In genomic region chr15:72117448-72117697, GRCh38 we compare ENCODE assay signal across 8 cellular contexts. TPM values are rescaled to one million over a fixed set of nuclear protein-coding genes. Genes with fewer than 3 reads are reported as not detected.
DNase-seq lines count a peak whose midpoint lies in the region; ATAC-seq, FAIRE-seq and TF ChIP-seq lines count a peak whose summit lies in the region.

No MANE protein-coding gene starts in this region.

- dilution Hi-C loops in endothelial cell of umbilical vein (cut with MboI; ENCODE audit: extremely low pct_ligation_motif_present, low sequenced_read_pairs) = no loop called here

- ATAC-seq in GM18511 (IDR thresholded peaks at IDR 0.05; ENCODE audit: unreplicated experiment) (peak; percentile 67), HG02840 (IDR thresholded peaks at IDR 0.05; ENCODE audit: low FRiP score, unreplicated experiment) (peak; percentile 41)

- H3K27me3 Mint-ChIP-seq in stimulated activated naive CD8-positive, alpha-beta T cell treated with anti-CD3 and anti-CD28 coated beads, Interleukin-15, Interleukin-2, amounts not matched to agents 100 ng/mL and 50 ng/mL, for 24 hours = no peaks in the 10 kb centered on the region

- H3K4me2 ChIP-seq in endothelial cell of umbilical vein (ENCODE audit: insufficient read depth, low read length) = peak overlapping the region; percentile 91

- POLR2A ChIA-PET in endothelial cell of umbilical vein (lab: Charles Lee) = no interaction called here

- peak overlapping the region; percentile 59 for H2AFZ ChIP-seq in endothelial cell of umbilical vein (ENCODE audit: low read depth, low read length)

- no peaks in the 10 kb centered on the region for H3K9me1 ChIP-seq in endothelial cell of umbilical vein (replicated peaks; ENCODE audit: control insufficient read depth, extremely low read depth, insufficient read depth, low read length)

- H3K4me3 Mint-ChIP-seq in stimulated activated naive CD8-positive, alpha-beta T cell treated with anti-CD3 and anti-CD28 coated beads, Interleukin-15, Interleukin-2, amounts not matched to agents 100 ng/mL and 50 ng/mL, for 24 hours = peak overlapping the region; percentile 95

- FAIRE-seq in endothelial cell of umbilical vein (lab: Jason Lieb, UNC) = peak; percentile 71
- FAIRE-seq in D721Med (lab: Jason Lieb, UNC) = no peak

- H3K27ac ChIP-seq in endothelial cell of umbilical vein (ENCODE audit: insufficient read depth, low read depth, low read length) (peak overlapping the region; percentile 57), muscle layer of duodenum (ENCODE audit: low read length) (peak overlapping the region; percentile 91)

- H3K36me3 ChIP-seq in endothelial cell of umbilical vein (ENCODE audit: control insufficient read depth in 2 of 2, extremely low read depth in 1 of 2, insufficient read depth in 2 of 2, low read length in 2 of 2) = no peaks in the 10 kb centered on the region
- peaks cover 0 to 2% of the 10 kb centered on the region in 2 donors for H3K36me3 ChIP-seq in muscle layer of duodenum (ENCODE audit: control insufficient read depth in 1 of 2, insufficient read depth in 2 of 2, low read length in 2 of 2)

- no peaks in the 10 kb centered on the region for H4K20me1 ChIP-seq in endothelial cell of umbilical vein (replicated peaks; ENCODE audit: control insufficient read depth, extremely low read depth, insufficient read depth, low read length)

- H3K4me3 ChIP-seq in endothelial cell of umbilical vein (replicated peaks in 1 of 3; ENCODE audit: insufficient read depth in 1 of 3, low read depth in 1 of 3, low read length in 3 of 3) (peak overlapping the region; percentile 62 to 93 (median 84)), muscle layer of duodenum (ENCODE audit: low read depth in 1 of 2, low read length in 2 of 2) (peak overlapping the region; percentile 70 to 97)

- H3K9me3 Mint-ChIP-seq in stimulated activated naive CD8-positive, alpha-beta T cell treated with anti-CD3 and anti-CD28 coated beads, Interleukin-15, Interleukin-2, amounts not matched to agents 100 ng/mL and 50 ng/mL, for 24 hours = no peaks in the 10 kb centered on the region

- CTCF ChIA-PET in endothelial cell of umbilical vein (lab: Charles Lee) = interaction anchor here (0.6 to 2.0 kb wide), 4 partner anchors 36 to 365 kb away, joined by 3 to 5 read pairs (median 5); no protein-coding TSS in a partner anchor

- H3K4me1 ChIP-seq in endothelial cell of umbilical vein (ENCODE audit: control insufficient read depth, extremely low read depth, insufficient read depth, low read length) = peaks cover 18% of the 10 kb centered on the region
- H3K4me1 ChIP-seq in muscle layer of duodenum (ENCODE audit: control insufficient read depth in 1 of 2, insufficient read depth in 2 of 2, low read length in 2 of 2) = peaks cover 0 to 15% of the 10 kb centered on the region in 2 donors

- no peaks in the 10 kb centered on the region for H3K9me3 ChIP-seq in endothelial cell of umbilical vein (replicated peaks; ENCODE audit: control insufficient read depth, insufficient read depth, low read length)
- no peaks in the 10 kb centered on the region for H3K9me3 ChIP-seq in muscle layer of duodenum (ENCODE audit: control insufficient read depth in 1 of 2, low read length in 2 of 2)

- TF ChIP-seq POLR2A in endothelial cell of umbilical vein (IDR thresholded peaks at IDR 0.05; ENCODE audit: low read depth, low read length) = no peak

- TF ChIP-seq CTCF in endothelial cell of umbilical vein (IDR thresholded peaks at IDR 0.05; ENCODE audit: extremely low read depth in 1 of 2, insufficient read depth in 1 of 2, low read depth in 1 of 2, low read length in 2 of 2) (no peak), D721Med (IDR thresholded peaks at IDR 0.05; ENCODE audit: insufficient read depth, missing control alignments) (no peak)

- no peaks in the 10 kb centered on the region for H3K27me3 ChIP-seq in endothelial cell of umbilical vein (ENCODE audit: control insufficient read depth in 2 of 2, insufficient read depth in 2 of 2, low read length in 2 of 2)
- H3K27me3 ChIP-seq in muscle layer of duodenum (ENCODE audit: low read depth, low read length) = no peaks in the 10 kb centered on the region

- no TSS peak for BruUV-seq in endothelial cell of umbilical vein (replicated peaks; lab: Mats Ljungman, UMichigan)

- intact Hi-C loops in endothelial cell of umbilical vein (cut with micrococcal nuclease) = loop anchor here (1.0 to 2.0 kb wide), 2 partner anchors 15 to 80 kb away; partner anchors contain the start of gene GRAMD2A

- DNase-seq in NCI-H460 (ENCODE audit: extremely low read depth, low read depth) (peak; percentile 46), endothelial cell of umbilical vein (ENCODE audit: low read depth, low spot score) (no peak), D721Med (ENCODE audit: insufficient read length, low spot score) (no peak)
- peak; percentile 21 for DNase-seq in activated CD8-positive, alpha-beta memory T cell treated with anti-CD3 and anti-CD28 coated beads, Interleukin-2, amount 50 U/mL, for 24 hours (ENCODE audit: extremely low read depth)

- peak overlapping the region; percentile 61 for H3K9ac ChIP-seq in endothelial cell of umbilical vein (replicated peaks; ENCODE audit: extremely low read depth, insufficient read depth, low read length)

- peak overlapping the region; percentile 68 for H3K27ac Mint-ChIP-seq in stimulated activated naive CD8-positive, alpha-beta T cell treated with anti-CD3 and anti-CD28 coated beads, Interleukin-15, Interleukin-2, amounts not matched to agents 100 ng/mL and 50 ng/mL, for 24 hours

- no peaks in the 10 kb centered on the region for H3K36me3 Mint-ChIP-seq in stimulated activated naive CD8-positive, alpha-beta T cell treated with anti-CD3 and anti-CD28 coated beads, Interleukin-15, Interleukin-2, amounts not matched to agents 100 ng/mL and 50 ng/mL, for 24 hours (ENCODE audit: low read depth)

- H3K4me1 Mint-ChIP-seq in stimulated activated naive CD8-positive, alpha-beta T cell treated with anti-CD3 and anti-CD28 coated beads, Interleukin-15, Interleukin-2, amounts not matched to agents 100 ng/mL and 50 ng/mL, for 24 hours (ENCODE audit: low read depth) = peaks cover 32% of the 10 kb centered on the region

- peaks cover 22% of the 10 kb centered on the region for H3K79me2 ChIP-seq in endothelial cell of umbilical vein (ENCODE audit: control insufficient read depth, insufficient read depth, low read length)

TF ChIP-seq in endothelial cell of umbilical vein, 7 proteins besides CTCF, POLR2A, EP300 and RAD21:
- TF ChIP-seq GATA2 (IDR thresholded peaks at IDR 0.05; ENCODE audit: insufficient read depth, insufficient read length, low read depth, low read length) (no peak), MYC (IDR thresholded peaks at IDR 0.05; ENCODE audit: low read depth, low read length) (no peak), MAX (IDR thresholded peaks at IDR 0.05; ENCODE audit: insufficient read depth, insufficient read length) (no peak), JUN (IDR thresholded peaks at IDR 0.05; ENCODE audit: borderline replicate concordance, insufficient read depth, insufficient read length, low read depth) (no peak), POLR2AphosphoS5 (IDR thresholded peaks at IDR 0.05; ENCODE audit: insufficient read depth, low read depth, low read length) (no peak), FOS (IDR thresholded peaks at IDR 0.05; ENCODE audit: borderline replicate concordance, insufficient read depth, low read length) (no peak), EZH2 (IDR thresholded peaks at IDR 0.05; ENCODE audit: borderline replicate concordance, low read depth, low read length, severe bottlenecking) (no peak)

RNA-seq across cellular contexts. Expression of gene MYO9A, which starts 0.6 kb away (rescaled TPM):
- 16.8 and 19.6 TPM in 2 replicates for total RNA-seq in NCI-H460 (2014; rRNA removed; shearing (Covaris generic))
- 7.4 and 9.0 TPM in 2 replicates for polyA plus RNA-seq in NCI-H460 (2014; cell fraction: nucleus; rRNA removed)
- 30.3 and 30.6 TPM in 2 replicates for total RNA-seq in endothelial cell of umbilical vein
- 5.7 and 6.4 TPM in 2 replicates for polyA plus RNA-seq in endothelial cell of umbilical vein
- 5.1 and 5.7 TPM in 2 replicates for polyA plus RNA-seq in endothelial cell of umbilical vein (2011; cell fraction: cytosol; rRNA removed)
- polyA plus RNA-seq in endothelial cell of umbilical vein (2011; cell fraction: nucleus; rRNA removed) = 22.4 and 26.0 TPM in 2 replicates
- 10.4 and 13.6 TPM in 2 replicates for polyA plus RNA-seq in endothelial cell of umbilical vein (2012)
- 82.0 and 89.9 TPM in 2 replicates for polyA minus RNA-seq in endothelial cell of umbilical vein
- polyA minus RNA-seq in endothelial cell of umbilical vein (2011; cell fraction: cytosol; rRNA and poly(A)+ RNA removed) = 17.6 TPM
- polyA minus RNA-seq in endothelial cell of umbilical vein (2011; cell fraction: nucleus; rRNA and poly(A)+ RNA removed) = 88.6 and 123 TPM in 2 replicates

RNA-seq across cellular contexts. Expression of gene SENP8, which starts 0.8 kb away (rescaled TPM):
- 2.8 and 3.1 TPM in 2 replicates for total RNA-seq in NCI-H460 (2014; rRNA removed; shearing (Covaris generic))
- polyA plus RNA-seq in NCI-H460 (2014; cell fraction: nucleus; rRNA removed) = 0.70 and 2.3 TPM in 2 replicates
- 1.3 and 1.4 TPM in 2 replicates for total RNA-seq in endothelial cell of umbilical vein
- polyA plus RNA-seq in endothelial cell of umbilical vein = 0.91 and 1.6 TPM in 2 replicates
- polyA plus RNA-seq in endothelial cell of umbilical vein (2011; cell fraction: cytosol; rRNA removed) = 1.3 and 1.4 TPM in 2 replicates
- polyA plus RNA-seq in endothelial cell of umbilical vein (2011; cell fraction: nucleus; rRNA removed) = 0.74 and 1.4 TPM in 2 replicates
- polyA plus RNA-seq in endothelial cell of umbilical vein (2012) = 1.3 and 1.8 TPM in 2 replicates
- polyA minus RNA-seq in endothelial cell of umbilical vein = 3.0 and 10.8 TPM in 2 replicates
- polyA minus RNA-seq in endothelial cell of umbilical vein (2011; cell fraction: cytosol; rRNA and poly(A)+ RNA removed) = 2.0 TPM
- 0.63 and 1.7 TPM in 2 replicates for polyA minus RNA-seq in endothelial cell of umbilical vein (2011; cell fraction: nucleus; rRNA and poly(A)+ RNA removed)

Comparison
In these comparisons a context has a peak if more than half of its experiments do, and no peak if none do; other contexts are left out.
1. DNase-seq: peak in NCI-H460 (single experiment) and activated CD8-positive, alpha-beta memory T cell treated with anti-CD3 and anti-CD28 coated beads, Interleukin-2, amount 50 U/mL, for 24 hours (single experiment); none in endothelial cell of umbilical vein (single experiment) and D721Med (single experiment).